Comparison of ENCODE assay signal across 14 cellular contexts in genomic region chr18:34631071-34631470, GRCh38.
A peak's percentile ranks its signal among the peaks of the same experiment; 100 is the strongest.
DNase-seq lines count a peak whose midpoint lies in the region; FAIRE-seq lines count a peak whose summit lies in the region.
"Had no signal": no experiment of that assay in that cellular context is flagged by ENCODE, and none has a peak within 500 bp of the region (broad histone marks: within the 10 kb centered on the region; RNA-seq: fewer than 3 reads in every experiment).

No MANE protein-coding gene starts in this region.

- no peak for FAIRE-seq in GM19239 (lab: Jason Lieb, UNC)

- peak; percentile 20 for DNase-seq in DMS53 (lab: John Stamatoyannopoulos, UW)
- no peak for DNase-seq in DMS53 treated with DMSO at 0.1 percent for 48 hours (lab: John Stamatoyannopoulos, UW; ENCODE audit: unreplicated experiment)
- peak; percentile 11 for DNase-seq in DMS79 (lab: John Stamatoyannopoulos, UW)
- DNase-seq in NCI-H1417 treated with DMSO at 0.1 percent for 48 hours (lab: John Stamatoyannopoulos, UW): peak; percentile 25
- DNase-seq in NCI-H748 (lab: John Stamatoyannopoulos, UW; ENCODE audit: unreplicated experiment): peak; percentile 87
- no peak for DNase-seq in mesenteric fat pad (ENCODE audit: low spot score)
- DNase-seq in NCI-H2171 treated with DMSO at 0.1 percent for 48 hours (lab: John Stamatoyannopoulos, UW): no peak
- no peak for DNase-seq in GM19239 (ENCODE audit: insufficient read length, low spot score)
- DNase-seq: DMS 273 treated with DMSO at 0.1 percent for 48 hours, H7, NCI-H187, NCI-H524 treated with DMSO at 0.1 percent for 48 hours, OCI-M1, SK-N-SH had no signal

Comparison
In these comparisons a context has a peak if more than half of its experiments do, and no peak if none do; other contexts are left out.
1. DNase-seq: peak in DMS53 (single experiment), DMS79 (single experiment), NCI-H1417 treated with DMSO at 0.1 percent for 48 hours (single experiment) and NCI-H748 (single experiment); none in DMS53 treated with DMSO at 0.1 percent for 48 hours (single experiment), mesenteric fat pad (single experiment), NCI-H2171 treated with DMSO at 0.1 percent for 48 hours (single experiment) and GM19239 (single experiment).